ENCODE assay signal across 13 cellular contexts in genomic region chr1:33388989-33389771, GRCh38. TPM values are rescaled to one million over a fixed set of nuclear protein-coding genes. Genes with fewer than 3 reads are reported as not detected.
DNase-seq lines count a peak whose midpoint lies in the region; ATAC-seq and TF ChIP-seq lines count a peak whose summit lies in the region.
"Had no signal": no experiment of that assay in that cellular context is flagged by ENCODE, and none has a peak within 500 bp of the region (broad histone marks: within the 10 kb centered on the region; RNA-seq: fewer than 3 reads in every experiment).

No MANE protein-coding gene starts in this region.

- H3K27me3 ChIP-seq in gastroesophageal sphincter, result no peaks in the 10 kb centered on the region
- H3K27me3 ChIP-seq in trophoblast cell (ENCODE audit: insufficient read depth, low read length), result no peaks in the 10 kb centered on the region
- H3K27me3 ChIP-seq: upper lobe of left lung had no signal

- H2BK120ac ChIP-seq in trophoblast cell (ENCODE audit: insufficient read depth, low read length, poor library complexity), result no peak overlapping the region

- H2BK5ac ChIP-seq in trophoblast cell (ENCODE audit: low read depth, low read length, poor library complexity), result no peak overlapping the region

- H2AFZ ChIP-seq in trophoblast cell (ENCODE audit: insufficient read depth, low read length, poor library complexity), result no peak overlapping the region

- no peak overlapping the region for H2BK12ac ChIP-seq in trophoblast cell (ENCODE audit: low read length)

- no peak overlapping the region for H3K23ac ChIP-seq in trophoblast cell (ENCODE audit: low read length)

- TF ChIP-seq POLR2A in gastroesophageal sphincter (IDR thresholded peaks at IDR 0.05), result no peak

- H3K4me1 ChIP-seq in gastroesophageal sphincter, result peaks cover 11 to 64% (median 20%) of the 10 kb centered on the region in 3 donors
- no peaks in the 10 kb centered on the region for H3K4me1 ChIP-seq in trophoblast cell (ENCODE audit: control insufficient read depth in 1 of 2, insufficient read depth in 2 of 2, low read length in 2 of 2)

- H3K4ac ChIP-seq in trophoblast cell (ENCODE audit: low read depth, low read length), result no peak overlapping the region

- no peak overlapping the region for H4K8ac ChIP-seq in trophoblast cell (ENCODE audit: low read depth, low read length)

- no peak overlapping the region for H2AK5ac ChIP-seq in trophoblast cell (ENCODE audit: low read length)

- TF ChIP-seq CTCF in AG09319 (IDR thresholded peaks at IDR 0.05; ENCODE audit: low read depth, low read length), result no peak
- no peak for TF ChIP-seq CTCF in gastroesophageal sphincter (IDR thresholded peaks at IDR 0.05)

- H3K9me3 ChIP-seq in gastroesophageal sphincter (no peaks in the 10 kb centered on the region), trophoblast cell (ENCODE audit: insufficient read depth, low read depth, low read length) (peaks cover 3% of the 10 kb centered on the region)
- H3K9me3 ChIP-seq: upper lobe of left lung had no signal

- H3K79me2 ChIP-seq in trophoblast cell (ENCODE audit: control insufficient read depth, insufficient read depth, low read length, poor library complexity), result no peaks in the 10 kb centered on the region

- no peak overlapping the region for H4K91ac ChIP-seq in trophoblast cell (ENCODE audit: low read depth, low read length)

- no peak overlapping the region for H4K12ac ChIP-seq in trophoblast cell (ENCODE audit: low read depth, low read length)

- H3K27ac ChIP-seq in gastroesophageal sphincter (peak overlapping the region; percentile 14 to 77 (median 68)), trophoblast cell (ENCODE audit: low read depth, low read length) (no peak overlapping the region)

- peak; percentile 54 for ATAC-seq in gastroesophageal sphincter
- ATAC-seq in GM21381 (IDR thresholded peaks at IDR 0.05; ENCODE audit: unreplicated experiment), result no peak

- 28 to 42% methylated on average over 8 of the region's 8 CpGs for WGBS in gastroesophageal sphincter (ENCODE audit: low coverage in 1 of 2), 2 donors
- no CpG with 5 or more reads among the region's 8 CpGs for WGBS in trophoblast cell (ENCODE audit: extremely low coverage, insufficient coverage, insufficient read length)

- TF ChIP-seq EP300 in gastroesophageal sphincter (IDR thresholded peaks at IDR 0.05), result no peak

- no peaks in the 10 kb centered on the region for H3K79me1 ChIP-seq in trophoblast cell (ENCODE audit: low read length)

- no peak overlapping the region for H3K9ac ChIP-seq in trophoblast cell (ENCODE audit: low read length)

- no peaks in the 10 kb centered on the region for H3K36me3 ChIP-seq in gastroesophageal sphincter
- H3K36me3 ChIP-seq in trophoblast cell (ENCODE audit: control insufficient read depth in 1 of 2, insufficient read depth in 2 of 2, low read length in 2 of 2), result no peaks in the 10 kb centered on the region
- H3K36me3 ChIP-seq: upper lobe of left lung had no signal

- DNase-seq in AG09319 (ENCODE audit: extremely low read depth, low read depth), result peak; percentile 83
- DNase-seq in amniotic epithelial cell (ENCODE audit: low read depth), result peak; percentile 77
- DNase-seq in trophoblast cell, result peak; percentile 54 to 78
- no peak for DNase-seq in activated CD4-positive, alpha-beta T cell treated with anti-CD3 and anti-CD28 coated beads, Interleukin-2, amount 50 U/mL, for 4 hours
- DNase-seq in cerebellar cortex (ENCODE audit: low spot score), result no peak
- DNase-seq in NCI-H2107 treated with DMSO at 0.1 percent for 48 hours (lab: John Stamatoyannopoulos, UW; ENCODE audit: unreplicated experiment), result no peak
- DNase-seq: activated CD4-positive, alpha-beta T cell treated with anti-CD3 and anti-CD28 coated beads for 48 hours; AML-193; NCI-H2171; stimulated activated CD4-positive, alpha-beta T cell treated with anti-CD3 and anti-CD28 coated beads, Interleukin-2, amount 100 ng/mL, for 48 hours; upper lobe of left lung had no signal

- H3K14ac ChIP-seq in trophoblast cell (ENCODE audit: low read length), result no peak overlapping the region

- no peak overlapping the region for H3K4me2 ChIP-seq in trophoblast cell (ENCODE audit: low read length)

- H3K18ac ChIP-seq in trophoblast cell (ENCODE audit: low read length), result no peak overlapping the region

- no peak overlapping the region for H3K4me3 ChIP-seq in gastroesophageal sphincter
- H3K4me3 ChIP-seq in trophoblast cell (ENCODE audit: low read depth, low read length), result no peak overlapping the region
- H3K4me3 ChIP-seq: upper lobe of left lung had no signal

RNA-seq across cellular contexts. Expression of gene PHC2, which starts 41.7 kb away (rescaled TPM):
- 100 to 1,000 TPM in 3 of 4 donors, 10 to 100 TPM in 1; 99.8 to 223 (median 181) TPM for total RNA-seq in gastroesophageal sphincter
- polyA plus RNA-seq in trophoblast cell (2013), result 47.2 and 49.0 TPM in 2 replicates

Comparison
In these comparisons a context has a peak if more than half of its experiments do, and no peak if none do; other contexts are left out.
1. DNase-seq: peak in AG09319 (single experiment), amniotic epithelial cell (single experiment) and trophoblast cell (2 of 2); none in activated CD4-positive, alpha-beta T cell treated with anti-CD3 and anti-CD28 coated beads, Interleukin-2, amount 50 U/mL, for 4 hours (0 of 2), cerebellar cortex (single experiment) and NCI-H2107 treated with DMSO at 0.1 percent for 48 hours (single experiment).